ENCODE assay signal across 25 cellular contexts in genomic region chr5:114989512-114989911, GRCh38.
A peak's percentile ranks its signal among the peaks of the same experiment; 100 is the strongest.
DNase-seq lines count a peak whose midpoint lies in the region; ATAC-seq and TF ChIP-seq lines count a peak whose summit lies in the region.
"Had no signal": no experiment of that assay in that cellular context is flagged by ENCODE, and none has a peak within 500 bp of the region (broad histone marks: within the 10 kb centered on the region; RNA-seq: fewer than 3 reads in every experiment).

No MANE protein-coding gene starts in this region.

- CTCF ChIA-PET in WTC11 (lab: Charles Lee), result interaction anchor here (0.5 to 0.6 kb wide), 2 partner anchors 12 to 924 kb away, joined by 3 read pairs; no protein-coding TSS in a partner anchor

- H3K27ac ChIP-seq in endodermal cell (ENCODE audit: low read depth, low read length) (no peak overlapping the region), stomach (no peak overlapping the region)
- H3K27ac ChIP-seq: BLaER1 had no signal

- no peak for DNase-seq in WTC11 (ENCODE audit: low spot score)
- DNase-seq in endodermal cell, result peak; percentile 66
- no peak for DNase-seq in stimulated activated effector memory CD8-positive, alpha-beta T cell treated with anti-CD3 and anti-CD28 coated beads, Interleukin-12 subunit alpha, Interleukin-12 subunit beta, amount 100 ng/mL, for 72 hours (ENCODE audit: low spot score in 2 of 2)
- no peak for DNase-seq in iPS-NIHi11 (ENCODE audit: low spot score)
- DNase-seq in stomach, result no peak
- no peak for DNase-seq in NCI-H2081 treated with DMSO at 0.1 percent for 48 hours (lab: John Stamatoyannopoulos, UW)
- no peak for DNase-seq in SKM-1 treated with dmso at 0.1 percent for 144 hours (lab: John Stamatoyannopoulos, UW; ENCODE audit: unreplicated experiment)
- DNase-seq: 8988T; ACHN; BE2C; C1 segment of cervical spinal cord; CD4-positive, alpha-beta memory T cell; CD4-positive, CD25-positive, alpha-beta regulatory T cell; CD8-positive, alpha-beta memory T cell; COR-L47; DMS 273 treated with DMSO at 0.1 percent for 48 hours; DMS153; DMS53; DMS79; DND-41; EL; GDM1 had no signal

- H3K4me1 Mint-ChIP-seq in WTC11, result peaks cover 12% of the 10 kb centered on the region
- peaks cover 6% of the 10 kb centered on the region for H3K4me1 Mint-ChIP-seq in endodermal cell
- no peaks in the 10 kb centered on the region for H3K4me1 Mint-ChIP-seq in stimulated activated effector memory CD8-positive, alpha-beta T cell treated with anti-CD3 and anti-CD28 coated beads, Interleukin-12 subunit alpha, Interleukin-12 subunit beta, amount 100 ng/mL, for 72 hours
- H3K4me1 Mint-ChIP-seq: CD14-positive monocyte; CD4-positive, alpha-beta memory T cell; CD4-positive, CD25-positive, alpha-beta regulatory T cell; CD8-positive, alpha-beta memory T cell had no signal

- H3K36me3 ChIP-seq in endodermal cell (ENCODE audit: control insufficient read depth, insufficient read depth, low read length), result no peaks in the 10 kb centered on the region
- H3K36me3 ChIP-seq in stomach, result no peaks in the 10 kb centered on the region
- H3K36me3 ChIP-seq: BE2C, BLaER1 had no signal

- no peaks in the 10 kb centered on the region for H3K4me1 ChIP-seq in endodermal cell (ENCODE audit: control insufficient read depth, insufficient read depth, low read length)
- H3K4me1 ChIP-seq in stomach, result no peaks in the 10 kb centered on the region
- H3K4me1 ChIP-seq: BE2C, BLaER1 had no signal

- 30 to 39% methylated on average over 2 of the region's 10 CpGs for WGBS in endodermal cell (ENCODE audit: insufficient coverage in 1 of 2, insufficient read length in 1 of 2), 2 experiments
- 66 to 82% (median 78%) methylated on average over 4 to 10 of the region's 10 CpGs for WGBS in stomach, 5 donors

- POLR2A ChIA-PET in WTC11 (lab: Charles Lee), result no interaction called here

- H3K27ac Mint-ChIP-seq in WTC11, result no peak overlapping the region
- no peak overlapping the region for H3K27ac Mint-ChIP-seq in endodermal cell
- H3K27ac Mint-ChIP-seq in stimulated activated effector memory CD8-positive, alpha-beta T cell treated with anti-CD3 and anti-CD28 coated beads, Interleukin-12 subunit alpha, Interleukin-12 subunit beta, amount 100 ng/mL, for 72 hours, result no peak overlapping the region
- H3K27ac Mint-ChIP-seq: CD14-positive monocyte; CD4-positive, alpha-beta memory T cell; CD4-positive, CD25-positive, alpha-beta regulatory T cell; CD8-positive, alpha-beta memory T cell had no signal

- H3K4me3 ChIP-seq in endodermal cell (ENCODE audit: low read length) (no peak overlapping the region), stomach (no peak overlapping the region)
- H3K4me3 ChIP-seq: BLaER1, GM12878 had no signal

- TF ChIP-seq CTCF in WTC11 (IDR thresholded peaks at IDR 0.05) (no peak), endodermal cell (conservative IDR thresholded peaks at IDR 0.05) (no peak), stomach (IDR thresholded peaks at IDR 0.05) (no peak)

- H3K9me3 Mint-ChIP-seq in WTC11 (peaks cover 13% of the 10 kb centered on the region), endodermal cell (no peaks in the 10 kb centered on the region)
- H3K9me3 Mint-ChIP-seq in stimulated activated effector memory CD8-positive, alpha-beta T cell treated with anti-CD3 and anti-CD28 coated beads, Interleukin-12 subunit alpha, Interleukin-12 subunit beta, amount 100 ng/mL, for 72 hours, result no peaks in the 10 kb centered on the region
- H3K9me3 Mint-ChIP-seq: CD8-positive, alpha-beta memory T cell had no signal

- TF ChIP-seq EP300 in stomach (IDR thresholded peaks at IDR 0.05), result no peak

- peak; percentile 30 for ATAC-seq in WTC11
- peak; percentile 45 for ATAC-seq in stimulated activated effector memory CD8-positive, alpha-beta T cell treated with anti-CD3 and anti-CD28 coated beads, Interleukin-12 subunit alpha, Interleukin-12 subunit beta, amount 100 ng/mL, for 72 hours
- ATAC-seq: GM12878 had no signal

- H3K4me3 Mint-ChIP-seq in WTC11 (no peak overlapping the region), endodermal cell (no peak overlapping the region)
- no peak overlapping the region for H3K4me3 Mint-ChIP-seq in stimulated activated effector memory CD8-positive, alpha-beta T cell treated with anti-CD3 and anti-CD28 coated beads, Interleukin-12 subunit alpha, Interleukin-12 subunit beta, amount 100 ng/mL, for 72 hours
- H3K4me3 Mint-ChIP-seq: CD14-positive monocyte; CD4-positive, alpha-beta memory T cell; CD4-positive, CD25-positive, alpha-beta regulatory T cell; CD8-positive, alpha-beta memory T cell had no signal

- H3K36me3 Mint-ChIP-seq in WTC11, result no peaks in the 10 kb centered on the region
- H3K36me3 Mint-ChIP-seq in endodermal cell (ENCODE audit: low read depth), result no peaks in the 10 kb centered on the region
- H3K36me3 Mint-ChIP-seq in stimulated activated effector memory CD8-positive, alpha-beta T cell treated with anti-CD3 and anti-CD28 coated beads, Interleukin-12 subunit alpha, Interleukin-12 subunit beta, amount 100 ng/mL, for 72 hours, result no peaks in the 10 kb centered on the region
- H3K36me3 Mint-ChIP-seq: CD14-positive monocyte; CD4-positive, alpha-beta memory T cell; CD4-positive, CD25-positive, alpha-beta regulatory T cell; CD8-positive, alpha-beta memory T cell had no signal

- intact Hi-C loops in stomach (cut with DNase I; ENCODE audit: low total_unique reads), result no loop called here

- H3K27me3 Mint-ChIP-seq in WTC11 (ENCODE audit: low read depth) (no peaks in the 10 kb centered on the region; the same call in 1 of the 2 replicates), endodermal cell (ENCODE audit: insufficient read depth) (no peaks in the 10 kb centered on the region)
- H3K27me3 Mint-ChIP-seq: CD4-positive, alpha-beta memory T cell; CD4-positive, CD25-positive, alpha-beta regulatory T cell; CD8-positive, alpha-beta memory T cell had no signal

- no peaks in the 10 kb centered on the region for H3K9me3 ChIP-seq in endodermal cell (ENCODE audit: control insufficient read depth, low read length)
- no peaks in the 10 kb centered on the region for H3K9me3 ChIP-seq in stomach
- H3K9me3 ChIP-seq: BE2C, BLaER1 had no signal

- TF ChIP-seq POLR2A in stomach (IDR thresholded peaks at IDR 0.05), result no peak

- H3K9ac ChIP-seq in endodermal cell (ENCODE audit: extremely low read depth, low read length, poor library complexity, severe bottlenecking), result no peak overlapping the region
- H3K9ac ChIP-seq: BLaER1 had no signal

- H3K27me3 ChIP-seq in endodermal cell (ENCODE audit: control insufficient read depth, insufficient read depth, low read length, poor library complexity, severe bottlenecking) (no peaks in the 10 kb centered on the region), stomach (no peaks in the 10 kb centered on the region)
- H3K27me3 ChIP-seq: BE2C, BLaER1 had no signal

TF ChIP-seq in WTC11, 78 proteins besides CTCF, POLR2A, EP300 and RAD21 (continues in another document):
- TF ChIP-seq SP1 (CRISPR knock-in tag; conservative IDR thresholded peaks at IDR 0.05) (no peak), NR3C1 (CRISPR knock-in tag; conservative IDR thresholded peaks at IDR 0.05; ENCODE audit: low read depth) (no peak), ZNF121 (CRISPR knock-in tag; IDR thresholded peaks at IDR 0.05) (no peak), AFF4 (CRISPR knock-in tag; IDR thresholded peaks at IDR 0.05; ENCODE audit: borderline replicate concordance) (no peak), ZNF317 (CRISPR knock-in tag; IDR thresholded peaks at IDR 0.05; ENCODE audit: borderline replicate concordance, low read depth) (no peak), ZNF425 (CRISPR knock-in tag; conservative IDR thresholded peaks at IDR 0.05) (no peak)
